ENCODE assay signal across 9 cellular contexts in the genomic region with DNA sequence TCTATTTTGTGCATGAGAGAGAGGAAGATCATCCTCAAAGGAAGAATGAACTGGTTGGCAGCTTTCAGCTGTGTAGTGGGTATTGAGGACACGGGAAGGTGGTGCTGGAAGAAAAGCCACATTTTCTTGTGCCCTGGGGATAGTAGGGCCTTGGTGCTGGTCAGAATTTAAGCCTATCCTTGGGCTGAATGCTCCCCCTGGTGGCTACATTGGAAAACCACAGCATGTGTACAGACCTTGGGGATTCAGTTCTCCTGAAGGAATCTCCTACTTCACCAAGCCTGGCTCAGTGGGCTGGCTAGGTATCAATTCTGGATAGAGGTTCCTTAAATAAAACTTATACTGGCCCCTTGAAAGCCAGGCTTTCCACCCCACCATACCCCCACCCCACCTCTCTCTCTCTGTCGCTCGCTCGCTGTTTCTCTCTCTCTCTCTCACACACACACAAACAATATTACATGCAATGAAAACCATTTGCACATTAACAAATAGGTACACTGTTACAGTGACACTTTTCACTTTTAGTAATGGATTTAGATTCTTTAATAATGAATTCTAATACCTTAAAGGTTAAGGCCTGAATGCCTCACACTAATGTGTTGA. TPM values are rescaled to one million over a fixed set of nuclear protein-coding genes. Genes with fewer than 3 reads are reported as not detected.
DNase-seq lines count a peak whose midpoint lies in the region; ATAC-seq, FAIRE-seq and TF ChIP-seq lines count a peak whose summit lies in the region.
"Had no signal": no experiment of that assay in that cellular context is flagged by ENCODE, and none has a peak within 500 bp of the region (broad histone marks: within the 10 kb centered on the region; RNA-seq: fewer than 3 reads in every experiment).

No MANE protein-coding gene starts in this region.

- no peak for TF ChIP-seq POLR2A in HepG2 (IDR thresholded peaks at IDR 0.05; ENCODE audit: insufficient read depth in 1 of 2, low read depth in 2 of 2, low read length in 2 of 2)
- TF ChIP-seq POLR2A in testis (IDR thresholded peaks at IDR 0.05): no peak

- H3K4me3 ChIP-seq in RWPE2 (ENCODE audit: severe bottlenecking) (no peak overlapping the region), HepG2 (replicated peaks in 1 of 3; ENCODE audit: insufficient read depth in 1 of 3, low read depth in 2 of 3, low read length in 3 of 3) (no peak overlapping the region), testis (no peak overlapping the region)

- H3K4me2 ChIP-seq in HepG2 (ENCODE audit: low read depth, low read length): no peak overlapping the region

- in situ Hi-C loops in HepG2 (cut with HindIII; ENCODE audit: extremely low pct_ligation_motif_present, low pct_unique_long_range_greater_than_20kb): loop anchor here (5.0 to 10.0 kb wide), 2 partner anchors 179 to 256 kb away; a partner anchor contains a TSS

- H3K4me1 ChIP-seq in RWPE2 (ENCODE audit: insufficient read depth, poor library complexity, severe bottlenecking) (no peaks in the 10 kb centered on the region), HepG2 (ENCODE audit: insufficient read depth, low read length) (no peaks in the 10 kb centered on the region), testis (no peaks in the 10 kb centered on the region)

- H3K9me3 ChIP-seq in RWPE2 (ENCODE audit: severe bottlenecking): no peaks in the 10 kb centered on the region
- H3K9me3 ChIP-seq in HepG2 (ENCODE audit: low read length): no peaks in the 10 kb centered on the region
- no peaks in the 10 kb centered on the region for H3K9me3 ChIP-seq in testis

- 0 out of 2 replicates have a peak, but pooled peaks cover under 1% of the 10 kb centered on the region for H4K20me1 ChIP-seq in HepG2 (ENCODE audit: insufficient read depth, low read length)

- intact Hi-C loops in HepG2 (cut with micrococcal nuclease; ENCODE audit: unreplicated experiment): loop anchor here (1.0 kb wide), 1 partner anchor 176 kb away; no protein-coding TSS in a partner anchor
- intact Hi-C loops in testis (cut with DNase I; ENCODE audit: low total_unique reads): no loop called here

- TF ChIP-seq CTCF in RWPE2 (IDR thresholded peaks at IDR 0.05; ENCODE audit: poor library complexity, severe bottlenecking): peak; percentile 76
- TF ChIP-seq CTCF in HepG2 (CRISPR knock-in tag; IDR thresholded peaks at IDR 0.05): peak; percentile 80
- peak; percentile 40 to 55 (median 43) for TF ChIP-seq CTCF in testis (IDR thresholded peaks at IDR 0.05)

- H2AFZ ChIP-seq in HepG2 (ENCODE audit: low read length): no peak overlapping the region

- peak; percentile 64 for FAIRE-seq in HepG2 (lab: Jason Lieb, UNC)
- FAIRE-seq: G401.6 had no signal

- no peaks in the 10 kb centered on the region for H3K79me2 ChIP-seq in HepG2 (ENCODE audit: insufficient read depth, low read length)

- POLR2A ChIA-PET in HepG2 (lab: Yijun Ruan, JAX): no interaction called here

- CTCF ChIA-PET in HepG2 (lab: Yijun Ruan, JAX; ENCODE audit: low intra/inter-chr PET ratio, low total read pairs): interaction anchor here (0.9 to 2.2 kb wide), 4 partner anchors 176 to 755 kb away, joined by 3 to 21 read pairs (median 11); no protein-coding TSS in a partner anchor

- H3K27me3 ChIP-seq in RWPE2 (ENCODE audit: insufficient read depth, poor library complexity, severe bottlenecking): no peaks in the 10 kb centered on the region
- H3K27me3 ChIP-seq in HepG2 (ENCODE audit: control insufficient read depth in 1 of 2, insufficient read depth in 2 of 2, low read length in 2 of 2): no peaks in the 10 kb centered on the region
- no peaks in the 10 kb centered on the region for H3K27me3 ChIP-seq in testis

- H3K9ac ChIP-seq in HepG2 (ENCODE audit: insufficient read depth, low read depth, low read length): no peak overlapping the region

- DNase-seq in NCI-H524 (lab: John Stamatoyannopoulos, UW): peak; percentile 9 to 68
- no peak for DNase-seq in NCI-H524 treated with DMSO at 0.1 percent for 48 hours (lab: John Stamatoyannopoulos, UW)
- DNase-seq in HT1080 (ENCODE audit: low read depth): peak; percentile 58
- no peak for DNase-seq in RWPE2 (ENCODE audit: low spot score)
- DNase-seq in cerebellar cortex (ENCODE audit: low spot score): peak; percentile 54
- DNase-seq in HepG2 (ENCODE audit: low spot score): peak; percentile 52
- peak; percentile 74 for DNase-seq in testis

- BruUV-seq in HepG2 (replicated peaks; lab: Mats Ljungman, UMichigan): no TSS peak

- peak; percentile 44; the same call in 1 of the 2 replicates for TF ChIP-seq RAD21 in HepG2 (CRISPR knock-in tag; IDR thresholded peaks at IDR 0.05)

- peak; percentile 91 for ATAC-seq in GM21526 (IDR thresholded peaks at IDR 0.05; ENCODE audit: low FRiP score, unreplicated experiment)
- ATAC-seq in RWPE2 (ENCODE audit: low read depth): peak; percentile 86
- peak; percentile 95 for ATAC-seq in HepG2

- WGBS in HepG2 (ENCODE audit: low lambda C conversion rate): 57% methylated on average over 4 of the region's 4 CpGs
- WGBS in testis, 2 donors: 72 to 74% methylated on average over 4 of the region's 4 CpGs

- no peak for TF ChIP-seq EP300 in HepG2 (IDR thresholded peaks at IDR 0.05; ENCODE audit: low read depth in 2 of 2, low read length in 2 of 2)
- TF ChIP-seq EP300 in HepG2 (CRISPR knock-in tag; IDR thresholded peaks at IDR 0.05; ENCODE audit: borderline replicate concordance): no peak

- no peak overlapping the region for H3K27ac ChIP-seq in RWPE2 (ENCODE audit: poor library complexity, severe bottlenecking)
- H3K27ac ChIP-seq in HepG2 (ENCODE audit: extremely low read length, insufficient read depth, low read length): no peak overlapping the region
- H3K27ac ChIP-seq in testis: no peak overlapping the region

- H3K36me3 ChIP-seq in RWPE2 (ENCODE audit: low read depth) (no peaks in the 10 kb centered on the region), HepG2 (replicated peaks in 1 of 2; ENCODE audit: control insufficient read depth in 1 of 2, insufficient read depth in 2 of 2, low read length in 2 of 2) (no peaks in the 10 kb centered on the region), testis (ENCODE audit: low read depth, missing control alignments) (no peaks in the 10 kb centered on the region)

RNA-seq across cellular contexts. Expression of a gene that starts 2.8 kb away (rescaled TPM):
- total RNA-seq in HT1080 (2014; rRNA removed; shearing (Covaris generic)): not detected in 2 replicates
- polyA plus RNA-seq in HT1080 (2015; cell fraction: cytosol; rRNA removed): not detected in 2 replicates
- not detected in 2 replicates for polyA plus RNA-seq in HT1080 (2015; cell fraction: nucleus; rRNA removed)
- total RNA-seq in HepG2 (2016; rRNA removed; fragmentation: Illumina TruSeq; extraction: Trizol) (not detected in 2 replicates), testis (not detected)
- not detected in 2 replicates for total RNA-seq in HepG2 (2016; cell fraction: cytosol; rRNA removed; fragmentation: Illumina TruSeq; extraction: Trizol; ENCODE audit: low read depth)
- total RNA-seq in HepG2 (2016; cell fraction: insoluble cytoplasmic fraction; rRNA removed; fragmentation: Illumina TruSeq; extraction: Trizol): not detected in 2 replicates
- total RNA-seq in HepG2 (2016; cell fraction: membrane; rRNA removed; fragmentation: Illumina TruSeq; extraction: Trizol): not detected in 2 replicates
- not detected in 2 replicates for total RNA-seq in HepG2 (2016; cell fraction: nucleus; rRNA removed; fragmentation: Illumina TruSeq; extraction: Trizol)
- polyA plus RNA-seq in HepG2 (2011; rRNA removed) (not detected in 2 replicates), testis (ENCODE audit: insufficient read depth, low read depth, low replicate concordance) (not detected)
- polyA plus RNA-seq in HepG2 (2011; cell fraction: cytosol; rRNA removed): not detected in 2 replicates
- not detected in 2 replicates for polyA plus RNA-seq in HepG2 (2011; cell fraction: nucleus; rRNA removed)
- not detected in 2 replicates for polyA plus RNA-seq in HepG2 (2012)
- polyA plus RNA-seq in HepG2 (2016; cell fraction: cytosol; fragmentation: Illumina TruSeq; extraction: Trizol; ENCODE audit: low read depth): not detected in 2 replicates
- not detected in 2 replicates for polyA plus RNA-seq in HepG2 (2016; cell fraction: insoluble cytoplasmic fraction; fragmentation: Illumina TruSeq; extraction: Trizol; ENCODE audit: low read depth)
- not detected in 2 replicates for polyA plus RNA-seq in HepG2 (2016; cell fraction: membrane; fragmentation: Illumina TruSeq; extraction: Trizol; ENCODE audit: low read depth)
- polyA plus RNA-seq in HepG2 (2016; cell fraction: nucleus; fragmentation: Illumina TruSeq; extraction: Trizol; ENCODE audit: insufficient read depth, low read depth): not detected in 2 replicates
- not detected in 2 replicates for polyA minus RNA-seq in HepG2 (2011; rRNA and poly(A)+ RNA removed; ENCODE audit: low replicate concordance)
- polyA minus RNA-seq in HepG2 (2011; cell fraction: cytosol; rRNA and poly(A)+ RNA removed): not detected in 2 replicates
- not detected in 2 replicates for polyA minus RNA-seq in HepG2 (2011; cell fraction: nucleus; rRNA and poly(A)+ RNA removed)

RNA-seq across cellular contexts. Expression of a gene that starts 29.5 kb away (rescaled TPM):
- not detected in 2 replicates for total RNA-seq in HT1080 (2014; rRNA removed; shearing (Covaris generic))
- not detected in 2 replicates for polyA plus RNA-seq in HT1080 (2015; cell fraction: cytosol; rRNA removed)
- polyA plus RNA-seq in HT1080 (2015; cell fraction: nucleus; rRNA removed): not detected in 2 replicates
- total RNA-seq in HepG2 (2016; rRNA removed; fragmentation: Illumina TruSeq; extraction: Trizol): not detected in 2 replicates
- total RNA-seq in HepG2 (2016; cell fraction: cytosol; rRNA removed; fragmentation: Illumina TruSeq; extraction: Trizol; ENCODE audit: low read depth): not detected in 2 replicates
- total RNA-seq in HepG2 (2016; cell fraction: insoluble cytoplasmic fraction; rRNA removed; fragmentation: Illumina TruSeq; extraction: Trizol): not detected in 2 replicates
- not detected in 2 replicates for total RNA-seq in HepG2 (2016; cell fraction: membrane; rRNA removed; fragmentation: Illumina TruSeq; extraction: Trizol)
- total RNA-seq in HepG2 (2016; cell fraction: nucleus; rRNA removed; fragmentation: Illumina TruSeq; extraction: Trizol): not detected in 2 replicates
- not detected in 2 replicates for polyA plus RNA-seq in HepG2 (2011; rRNA removed)
- polyA plus RNA-seq in HepG2 (2011; cell fraction: cytosol; rRNA removed): not detected in 2 replicates
- polyA plus RNA-seq in HepG2 (2011; cell fraction: nucleus; rRNA removed): not detected in 2 replicates
- not detected in 2 replicates for polyA plus RNA-seq in HepG2 (2012)
- polyA plus RNA-seq in HepG2 (2016; cell fraction: cytosol; fragmentation: Illumina TruSeq; extraction: Trizol; ENCODE audit: low read depth): not detected in 2 replicates
- polyA plus RNA-seq in HepG2 (2016; cell fraction: insoluble cytoplasmic fraction; fragmentation: Illumina TruSeq; extraction: Trizol; ENCODE audit: low read depth): not detected in 2 replicates
- not detected in 2 replicates for polyA plus RNA-seq in HepG2 (2016; cell fraction: membrane; fragmentation: Illumina TruSeq; extraction: Trizol; ENCODE audit: low read depth)
- not detected in 2 replicates for polyA plus RNA-seq in HepG2 (2016; cell fraction: nucleus; fragmentation: Illumina TruSeq; extraction: Trizol; ENCODE audit: insufficient read depth, low read depth)
- polyA minus RNA-seq in HepG2 (2011; rRNA and poly(A)+ RNA removed; ENCODE audit: low replicate concordance): 0.33 TPM in 1 of 2 replicates, not detected in the other
- polyA minus RNA-seq in HepG2 (2011; cell fraction: cytosol; rRNA and poly(A)+ RNA removed): not detected in 2 replicates
- not detected in 2 replicates for polyA minus RNA-seq in HepG2 (2011; cell fraction: nucleus; rRNA and poly(A)+ RNA removed)
- total RNA-seq in testis: not detected
- polyA plus RNA-seq in testis (ENCODE audit: insufficient read depth, low read depth, low replicate concordance): not detected

RNA-seq across cellular contexts. Expression of a gene that starts 37.5 kb away (rescaled TPM):
- total RNA-seq in HT1080 (2014; rRNA removed; shearing (Covaris generic)): 118 and 147 TPM in 2 replicates
- 59.8 and 66.9 TPM in 2 replicates for polyA plus RNA-seq in HT1080 (2015; cell fraction: cytosol; rRNA removed)
- 34.6 and 35.8 TPM in 2 replicates for polyA plus RNA-seq in HT1080 (2015; cell fraction: nucleus; rRNA removed)
- 0.18 and 0.20 TPM in 2 replicates for total RNA-seq in HepG2 (2016; rRNA removed; fragmentation: Illumina TruSeq; extraction: Trizol)
- 0.30 TPM in 1 of 2 replicates, not detected in the other for total RNA-seq in HepG2 (2016; cell fraction: cytosol; rRNA removed; fragmentation: Illumina TruSeq; extraction: Trizol; ENCODE audit: low read depth)
- 0.11 and 0.13 TPM in 2 replicates for total RNA-seq in HepG2 (2016; cell fraction: insoluble cytoplasmic fraction; rRNA removed; fragmentation: Illumina TruSeq; extraction: Trizol)
- 0.53 and 0.62 TPM in 2 replicates for total RNA-seq in HepG2 (2016; cell fraction: membrane; rRNA removed; fragmentation: Illumina TruSeq; extraction: Trizol)
- 0.43 and 0.60 TPM in 2 replicates for total RNA-seq in HepG2 (2016; cell fraction: nucleus; rRNA removed; fragmentation: Illumina TruSeq; extraction: Trizol)
- polyA plus RNA-seq in HepG2 (2011; rRNA removed): 0.16 TPM in 2 replicates
- polyA plus RNA-seq in HepG2 (2011; cell fraction: cytosol; rRNA removed): 0.04 TPM in 2 replicates
- 0.23 and 0.45 TPM in 2 replicates for polyA plus RNA-seq in HepG2 (2011; cell fraction: nucleus; rRNA removed)
- 0.09 and 0.12 TPM in 2 replicates for polyA plus RNA-seq in HepG2 (2012)
- polyA plus RNA-seq in HepG2 (2016; cell fraction: cytosol; fragmentation: Illumina TruSeq; extraction: Trizol; ENCODE audit: low read depth): 0.15 and 0.34 TPM in 2 replicates
- polyA plus RNA-seq in HepG2 (2016; cell fraction: insoluble cytoplasmic fraction; fragmentation: Illumina TruSeq; extraction: Trizol; ENCODE audit: low read depth): 0.27 TPM in 1 of 2 replicates, not detected in the other
- polyA plus RNA-seq in HepG2 (2016; cell fraction: membrane; fragmentation: Illumina TruSeq; extraction: Trizol; ENCODE audit: low read depth): 0.20 and 0.26 TPM in 2 replicates
- polyA plus RNA-seq in HepG2 (2016; cell fraction: nucleus; fragmentation: Illumina TruSeq; extraction: Trizol; ENCODE audit: insufficient read depth, low read depth): not detected in 2 replicates
- 0.72 and 6.1 TPM in 2 replicates for polyA minus RNA-seq in HepG2 (2011; rRNA and poly(A)+ RNA removed; ENCODE audit: low replicate concordance)
- not detected in 2 replicates for polyA minus RNA-seq in HepG2 (2011; cell fraction: cytosol; rRNA and poly(A)+ RNA removed)
- 1.5 and 2.0 TPM in 2 replicates for polyA minus RNA-seq in HepG2 (2011; cell fraction: nucleus; rRNA and poly(A)+ RNA removed)
- total RNA-seq in testis: 1 to 10 TPM; 1.3 to 2.7 TPM
- 0.78 TPM for polyA plus RNA-seq in testis (ENCODE audit: insufficient read depth, low read depth, low replicate concordance)

RNA-seq across cellular contexts. Expression of a gene that starts 41.1 kb away (rescaled TPM):
- not detected in 2 replicates for total RNA-seq in HT1080 (2014; rRNA removed; shearing (Covaris generic))
- not detected in 2 replicates for polyA plus RNA-seq in HT1080 (2015; cell fraction: cytosol; rRNA removed)
- polyA plus RNA-seq in HT1080 (2015; cell fraction: nucleus; rRNA removed): not detected in 2 replicates
- total RNA-seq in HepG2 (2016; rRNA removed; fragmentation: Illumina TruSeq; extraction: Trizol) (not detected in 2 replicates), testis (not detected)
- total RNA-seq in HepG2 (2016; cell fraction: cytosol; rRNA removed; fragmentation: Illumina TruSeq; extraction: Trizol; ENCODE audit: low read depth): not detected in 2 replicates
- total RNA-seq in HepG2 (2016; cell fraction: insoluble cytoplasmic fraction; rRNA removed; fragmentation: Illumina TruSeq; extraction: Trizol): not detected in 2 replicates
- total RNA-seq in HepG2 (2016; cell fraction: membrane; rRNA removed; fragmentation: Illumina TruSeq; extraction: Trizol): not detected in 2 replicates
- not detected in 2 replicates for total RNA-seq in HepG2 (2016; cell fraction: nucleus; rRNA removed; fragmentation: Illumina TruSeq; extraction: Trizol)
- polyA plus RNA-seq in HepG2 (2011; rRNA removed) (not detected in 2 replicates), testis (ENCODE audit: insufficient read depth, low read depth, low replicate concordance) (not detected)
- not detected in 2 replicates for polyA plus RNA-seq in HepG2 (2011; cell fraction: cytosol; rRNA removed)
- polyA plus RNA-seq in HepG2 (2011; cell fraction: nucleus; rRNA removed): not detected in 2 replicates
- polyA plus RNA-seq in HepG2 (2012): not detected in 2 replicates
- polyA plus RNA-seq in HepG2 (2016; cell fraction: cytosol; fragmentation: Illumina TruSeq; extraction: Trizol; ENCODE audit: low read depth): not detected in 2 replicates
- polyA plus RNA-seq in HepG2 (2016; cell fraction: insoluble cytoplasmic fraction; fragmentation: Illumina TruSeq; extraction: Trizol; ENCODE audit: low read depth): not detected in 2 replicates
- not detected in 2 replicates for polyA plus RNA-seq in HepG2 (2016; cell fraction: membrane; fragmentation: Illumina TruSeq; extraction: Trizol; ENCODE audit: low read depth)
- not detected in 2 replicates for polyA plus RNA-seq in HepG2 (2016; cell fraction: nucleus; fragmentation: Illumina TruSeq; extraction: Trizol; ENCODE audit: insufficient read depth, low read depth)
- not detected in 2 replicates for polyA minus RNA-seq in HepG2 (2011; rRNA and poly(A)+ RNA removed; ENCODE audit: low replicate concordance)
- polyA minus RNA-seq in HepG2 (2011; cell fraction: cytosol; rRNA and poly(A)+ RNA removed): not detected in 2 replicates
- polyA minus RNA-seq in HepG2 (2011; cell fraction: nucleus; rRNA and poly(A)+ RNA removed): not detected in 2 replicates

RNA-seq across cellular contexts. Expression of a gene that starts 56.7 kb away (rescaled TPM):
- 4.4 and 5.8 TPM in 2 replicates for total RNA-seq in HT1080 (2014; rRNA removed; shearing (Covaris generic))
- polyA plus RNA-seq in HT1080 (2015; cell fraction: cytosol; rRNA removed): 0.97 and 1.5 TPM in 2 replicates
- 2.8 and 4.5 TPM in 2 replicates for polyA plus RNA-seq in HT1080 (2015; cell fraction: nucleus; rRNA removed)
- total RNA-seq in HepG2 (2016; rRNA removed; fragmentation: Illumina TruSeq; extraction: Trizol) (not detected in 2 replicates), testis (under 1 TPM in 1 of 2 donors, not detected in 1; 0.74 TPM)
- total RNA-seq in HepG2 (2016; cell fraction: cytosol; rRNA removed; fragmentation: Illumina TruSeq; extraction: Trizol; ENCODE audit: low read depth): not detected in 2 replicates
- total RNA-seq in HepG2 (2016; cell fraction: insoluble cytoplasmic fraction; rRNA removed; fragmentation: Illumina TruSeq; extraction: Trizol): not detected in 2 replicates
- total RNA-seq in HepG2 (2016; cell fraction: membrane; rRNA removed; fragmentation: Illumina TruSeq; extraction: Trizol): not detected in 2 replicates
- total RNA-seq in HepG2 (2016; cell fraction: nucleus; rRNA removed; fragmentation: Illumina TruSeq; extraction: Trizol): not detected in 2 replicates
- polyA plus RNA-seq in HepG2 (2011; rRNA removed) (not detected in 2 replicates), testis (ENCODE audit: insufficient read depth, low read depth, low replicate concordance) (not detected)
- polyA plus RNA-seq in HepG2 (2011; cell fraction: cytosol; rRNA removed): not detected in 2 replicates
- not detected in 2 replicates for polyA plus RNA-seq in HepG2 (2011; cell fraction: nucleus; rRNA removed)
- polyA plus RNA-seq in HepG2 (2012): not detected in 2 replicates
- polyA plus RNA-seq in HepG2 (2016; cell fraction: cytosol; fragmentation: Illumina TruSeq; extraction: Trizol; ENCODE audit: low read depth): not detected in 2 replicates
- not detected in 2 replicates for polyA plus RNA-seq in HepG2 (2016; cell fraction: insoluble cytoplasmic fraction; fragmentation: Illumina TruSeq; extraction: Trizol; ENCODE audit: low read depth)
- not detected in 2 replicates for polyA plus RNA-seq in HepG2 (2016; cell fraction: membrane; fragmentation: Illumina TruSeq; extraction: Trizol; ENCODE audit: low read depth)
- not detected in 2 replicates for polyA plus RNA-seq in HepG2 (2016; cell fraction: nucleus; fragmentation: Illumina TruSeq; extraction: Trizol; ENCODE audit: insufficient read depth, low read depth)
- 3.6 TPM in 1 of 2 replicates, not detected in the other for polyA minus RNA-seq in HepG2 (2011; rRNA and poly(A)+ RNA removed; ENCODE audit: low replicate concordance)
- not detected in 2 replicates for polyA minus RNA-seq in HepG2 (2011; cell fraction: cytosol; rRNA and poly(A)+ RNA removed)
- 0.87 and 1.4 TPM in 2 replicates for polyA minus RNA-seq in HepG2 (2011; cell fraction: nucleus; rRNA and poly(A)+ RNA removed)

Comparison
In these comparisons a context has a peak if more than half of its experiments do, and no peak if none do; other contexts are left out.
1. DNase-seq: peak in NCI-H524 (2 of 2), HT1080 (single experiment), cerebellar cortex (single experiment), HepG2 (single experiment) and testis (single experiment); none in NCI-H524 treated with DMSO at 0.1 percent for 48 hours (single experiment) and RWPE2 (single experiment).
2. RNA of a gene that starts 37.5 kb away (total RNA-seq): 118 to 147 TPM in HT1080; 1.3 to 2.7 TPM in testis and 0.11 to 0.62 TPM in HepG2; every median in the first group is over 10 times any median in the second.
3. Peak in every context shown above with its lines, with median percentiles within 50 percentile points of each other: ATAC-seq and CTCF ChIP-seq.